ENCODE assay signal across 8 cellular contexts in the genomic region with DNA sequence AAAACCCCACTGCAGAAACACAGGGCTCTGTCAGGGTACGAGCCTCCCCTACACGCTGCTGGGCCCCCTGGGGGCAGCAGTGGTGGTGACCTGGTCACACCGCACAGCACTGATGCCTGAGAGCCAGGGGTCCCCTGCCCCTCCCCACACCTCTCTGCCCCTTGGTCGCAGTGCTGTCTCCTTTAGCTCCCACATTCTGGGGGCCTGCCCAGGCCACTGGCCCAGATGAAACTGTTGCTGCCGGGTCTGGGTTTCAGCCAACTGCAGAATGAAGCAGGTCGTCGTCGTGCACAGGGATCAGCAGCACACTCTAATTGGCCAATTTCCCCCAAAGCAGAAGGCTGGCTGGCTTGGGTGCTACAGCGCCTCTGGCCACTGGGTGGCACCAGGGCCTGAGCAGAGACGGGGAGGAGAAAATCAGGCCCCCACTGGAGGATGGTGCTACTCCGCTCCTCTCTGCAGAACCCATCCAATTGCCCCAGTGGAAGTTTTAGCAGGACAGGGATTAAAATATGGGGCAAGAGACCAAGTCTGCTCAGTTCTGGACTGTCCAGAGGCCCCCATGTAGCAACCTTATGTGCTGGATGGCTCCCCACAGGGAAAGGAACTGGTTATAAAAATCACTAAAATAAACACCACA.
A peak's percentile ranks its signal among the peaks of the same experiment; 100 is the strongest.
DNase-seq lines count a peak whose midpoint lies in the region; ATAC-seq and TF ChIP-seq lines count a peak whose summit lies in the region.

No MANE protein-coding gene starts in this region.

- peaks cover 23% of the 10 kb centered on the region for H3K4me1 Mint-ChIP-seq in memory B cell

- DNase-seq in AG09309 (ENCODE audit: low read depth) = peak; percentile 23
- peak; percentile 41 for DNase-seq in NCI-H748 treated with DMSO at 0.1 percent for 48 hours (lab: John Stamatoyannopoulos, UW)
- peak; percentile 48 to 60 for DNase-seq in activated CD8-positive, alpha-beta memory T cell treated with anti-CD3 and anti-CD28 coated beads for 1 hour (ENCODE audit: extremely low read depth in 1 of 2, low read depth in 1 of 2)
- DNase-seq in effector CD4-positive, alpha-beta T cell = peak; percentile 68
- DNase-seq in memory B cell (ENCODE audit: low spot score in 2 of 2) = peak; percentile 77 to 78
- peak; percentile 53 for DNase-seq in stimulated activated CD8-positive, alpha-beta memory T cell treated with anti-CD3 and anti-CD28 coated beads, Interleukin-12 subunit alpha, Interleukin-12 subunit beta, amount 100 ng/mL, for 1 hour (ENCODE audit: low read depth)

- H3K36me3 Mint-ChIP-seq in memory B cell = peaks cover 21% of the 10 kb centered on the region

- H3K4me3 Mint-ChIP-seq in memory B cell = no peak overlapping the region

- H3K27me3 Mint-ChIP-seq in memory B cell = no peaks in the 10 kb centered on the region

- no peaks in the 10 kb centered on the region for H3K9me3 Mint-ChIP-seq in memory B cell

- peak; percentile 95 for TF ChIP-seq CTCF in AG09309 (IDR thresholded peaks at IDR 0.05; ENCODE audit: control insufficient read depth, insufficient read depth, low read depth, low read length, missing control alignments)

- H3K4me3 ChIP-seq in AG09309 (ENCODE audit: control insufficient read depth, low read depth, low read length) = no peak overlapping the region

- H3K27ac Mint-ChIP-seq in memory B cell = peak overlapping the region; percentile 68

- ATAC-seq in GM19025 (IDR thresholded peaks at IDR 0.05; ENCODE audit: low read depth, unreplicated experiment) (peak; percentile 58), HG03457 (IDR thresholded peaks at IDR 0.05; ENCODE audit: unreplicated experiment) (peak; percentile 70), memory B cell (ENCODE audit: low read depth) (peak; percentile 91)

Comparison
In these comparisons a context has a peak if more than half of its experiments do, and no peak if none do; other contexts are left out.
1. DNase-seq: peak in every context shown above with its lines; median percentile 78 in memory B cell; 68 in effector CD4-positive, alpha-beta T cell; 54 in activated CD8-positive, alpha-beta memory T cell treated with anti-CD3 and anti-CD28 coated beads for 1 hour; 53 in stimulated activated CD8-positive, alpha-beta memory T cell treated with anti-CD3 and anti-CD28 coated beads, Interleukin-12 subunit alpha, Interleukin-12 subunit beta, amount 100 ng/mL, for 1 hour; 41 in NCI-H748 treated with DMSO at 0.1 percent for 48 hours; 23 in AG09309.